In the genomic region with DNA sequence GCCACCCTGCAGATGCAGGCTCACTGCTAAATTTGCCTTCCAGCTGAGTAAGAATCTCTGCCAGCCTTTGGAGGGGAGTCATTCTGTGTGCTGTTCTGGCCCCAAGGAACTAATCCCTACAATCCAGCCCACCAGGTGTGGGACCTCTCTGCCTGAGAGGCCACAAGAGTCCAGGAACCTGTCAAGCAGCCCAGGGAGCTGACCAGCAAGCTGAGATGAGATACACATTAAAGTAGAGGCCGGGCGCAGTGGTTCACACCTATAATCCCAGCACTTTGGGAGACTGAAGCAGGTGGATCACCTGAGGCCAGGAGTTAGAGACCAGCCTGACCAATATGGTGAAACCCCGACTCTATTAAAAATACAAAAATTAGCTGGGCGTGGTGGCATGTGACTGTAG, we compare ENCODE assay signal across 5 cellular contexts. TPM values are rescaled to one million over a fixed set of nuclear protein-coding genes. Genes with fewer than 3 reads are reported as not detected.
"Had no signal": no experiment of that assay in that cellular context is flagged by ENCODE, and none has a peak within 500 bp of the region (broad histone marks: within the 10 kb centered on the region; RNA-seq: fewer than 3 reads in every experiment).

No MANE protein-coding gene starts in this region.

RNA-seq across cellular contexts. Expression of gene CD72, which starts 6.1 kb away (rescaled TPM):
- total RNA-seq: dermis blood vessel endothelial cell had no signal

RNA-seq across cellular contexts. Expression of gene SIT1, which starts 38.7 kb away (rescaled TPM):
- total RNA-seq: cardiac muscle cell, dermis blood vessel endothelial cell, foreskin keratinocyte, gastrocnemius medialis had no signal
- polyA plus RNA-seq: foreskin keratinocyte had no signal

RNA-seq across cellular contexts. Expression of gene RMRP, which starts 45.8 kb away (rescaled TPM):
- polyA plus RNA-seq: aorta, cardiac muscle cell had no signal
